In genomic region chr14:21022686-21023085, GRCh38 we compare ENCODE assay signal across 1 cellular context.
TF ChIP-seq lines count a peak whose summit lies in the region.

No MANE protein-coding gene starts in this region.

TF ChIP-seq in IMR-90, 13 proteins besides CTCF, POLR2A, EP300 and RAD21:
- TF ChIP-seq NFE2L2 (IDR thresholded peaks at IDR 0.05; ENCODE audit: low read depth, low read length) (no peak), FOS (IDR thresholded peaks at IDR 0.05; ENCODE audit: low read depth, low read length) (no peak), RCOR1 (IDR thresholded peaks at IDR 0.05; ENCODE audit: insufficient replicate concordance, low read length) (no peak), MAZ (IDR thresholded peaks at IDR 0.05; ENCODE audit: borderline replicate concordance, low read depth, low read length) (no peak), SMC3 (IDR thresholded peaks at IDR 0.05; ENCODE audit: low read depth, low read length) (no peak), CEBPB (IDR thresholded peaks at IDR 0.05; ENCODE audit: low read depth, low read length) (no peak), RFX5 (IDR thresholded peaks at IDR 0.05; ENCODE audit: low read depth, low read length) (no peak), ELK1 (IDR thresholded peaks at IDR 0.05; ENCODE audit: borderline replicate concordance, low read depth, low read length) (no peak), USF2 (IDR thresholded peaks at IDR 0.05; ENCODE audit: low read depth, low read length) (no peak), BHLHE40 (IDR thresholded peaks at IDR 0.05; ENCODE audit: low read depth, low read length) (no peak), MAFK (IDR thresholded peaks at IDR 0.05; ENCODE audit: low read depth, low read length) (no peak), MXI1 (IDR thresholded peaks at IDR 0.05; ENCODE audit: borderline replicate concordance, low read depth, low read length) (no peak), CHD1 (IDR thresholded peaks at IDR 0.05; ENCODE audit: low read depth, low read length) (no peak)
